Comparison of ENCODE assay signal across 15 cellular contexts in the genomic region with DNA sequence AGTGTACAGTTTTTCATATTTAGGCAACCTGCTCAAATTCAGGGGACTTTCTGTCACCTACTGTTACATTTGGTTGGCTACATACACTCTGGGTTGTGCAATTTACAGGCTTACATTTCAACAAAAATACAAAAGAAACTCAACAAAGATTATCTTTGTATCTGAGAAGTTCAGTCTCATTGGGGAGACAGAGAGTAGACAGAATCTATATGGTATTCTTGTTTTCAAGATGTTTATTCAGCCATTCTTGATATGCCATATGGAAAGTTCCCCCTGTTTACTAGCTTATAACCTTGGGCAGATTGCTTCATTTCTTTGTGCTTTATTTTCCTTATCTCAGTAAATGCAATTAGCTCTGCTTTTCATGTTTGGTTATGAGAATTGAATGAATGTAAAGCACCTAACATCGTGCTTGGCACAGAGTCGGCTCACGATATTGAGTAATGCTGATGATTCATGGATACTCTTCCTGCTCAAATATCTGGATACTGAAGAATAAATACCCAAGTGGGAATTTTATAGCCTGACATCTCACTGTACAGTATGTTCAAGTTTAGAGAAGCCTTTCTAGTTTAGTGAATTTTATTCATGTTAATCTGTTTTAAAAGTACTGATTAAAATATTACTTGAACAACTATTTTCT.
DNase-seq lines count a peak whose midpoint lies in the region; ATAC-seq and TF ChIP-seq lines count a peak whose summit lies in the region.
"Had no signal": no experiment of that assay in that cellular context is flagged by ENCODE, and none has a peak within 500 bp of the region (broad histone marks: within the 10 kb centered on the region; RNA-seq: fewer than 3 reads in every experiment).

No MANE protein-coding gene starts in this region.

- DNase-seq in GM04504 (ENCODE audit: low read depth) (peak; percentile 35), SK-N-SH (peak; percentile 10), fibroblast of mammary gland (ENCODE audit: low read depth) (peak; percentile 84), neuronal stem cell (ENCODE audit: low spot score) (no peak)
- no peak for DNase-seq in natural killer cell treated with Interleukin-12 subunit alpha and Interleukin-12 subunit beta and Interleukin-15 and Interleukin-18, amount 100 ng/mL, for 72 hours (ENCODE audit: low spot score)
- DNase-seq: activated CD8-positive, alpha-beta T cell treated with anti-CD3 and anti-CD28 coated beads, Interleukin-2, amount 10 ng/mL, durations not matched to agents 7 days and 5 days; activated effector memory CD4-positive, alpha-beta T cell treated with Interleukin-2 at 50 U/mL for 16 hours; MV-4-11; natural killer cell; stimulated activated naive CD4-positive, alpha-beta T cell had no signal

- no peak overlapping the region for H3K23ac ChIP-seq in neuronal stem cell (ENCODE audit: low read depth, low read length, poor library complexity)

- no peak overlapping the region for H4K8ac ChIP-seq in neuronal stem cell (ENCODE audit: low read depth, low read length)

- H3K9me3 ChIP-seq in SK-N-SH: no peaks in the 10 kb centered on the region
- H3K9me3 ChIP-seq in skeletal muscle satellite cell (replicated peaks; ENCODE audit: low read length): no peaks in the 10 kb centered on the region
- peaks cover 0 to 15% of the 10 kb centered on the region in 2 donors for H3K9me3 ChIP-seq in neuronal stem cell (replicated peaks in 1 of 2; ENCODE audit: control insufficient read depth in 2 of 2, insufficient read depth in 1 of 2, low read depth in 1 of 2, low read length in 2 of 2)

- H2AK5ac ChIP-seq in neuronal stem cell (ENCODE audit: low read depth, low read length): no peak overlapping the region

- H3K36me3 ChIP-seq in SK-N-SH (replicated peaks in 1 of 2; ENCODE audit: control insufficient read depth in 1 of 2, insufficient read depth in 2 of 2, low read length in 1 of 2) (peaks cover 38 to 59% of the 10 kb centered on the region in 2 experiments), skeletal muscle satellite cell (ENCODE audit: insufficient read depth, low read length) (peaks cover 2% of the 10 kb centered on the region), neuronal stem cell (replicated peaks in 1 of 2; ENCODE audit: control insufficient read depth in 2 of 2, insufficient read depth in 2 of 2, low read length in 2 of 2) (peaks cover 0 to 75% of the 10 kb centered on the region in 2 donors)

- H3K27me3 Mint-ChIP-seq in natural killer cell treated with Interleukin-12 subunit alpha and Interleukin-12 subunit beta and Interleukin-15 and Interleukin-18, amount 100 ng/mL, for 72 hours: no peaks in the 10 kb centered on the region
- H3K27me3 Mint-ChIP-seq: brain had no signal

- no peak overlapping the region for H3K4ac ChIP-seq in neuronal stem cell (ENCODE audit: low read length)

- no peaks in the 10 kb centered on the region for H3K79me2 ChIP-seq in SK-N-SH (ENCODE audit: insufficient read depth)

- no peak overlapping the region for H3K27ac Mint-ChIP-seq in natural killer cell treated with Interleukin-12 subunit alpha and Interleukin-12 subunit beta and Interleukin-15 and Interleukin-18, amount 100 ng/mL, for 72 hours
- H3K27ac Mint-ChIP-seq: activated CD8-positive, alpha-beta T cell treated with anti-CD3 and anti-CD28 coated beads, Interleukin-2, amount 10 ng/mL, durations not matched to agents 7 days and 5 days; brain; natural killer cell had no signal

- no peak for ATAC-seq in natural killer cell treated with Interleukin-12 subunit alpha and Interleukin-12 subunit beta and Interleukin-15 and Interleukin-18, amount 100 ng/mL, for 72 hours
- ATAC-seq in HG02642 (IDR thresholded peaks at IDR 0.05; ENCODE audit: poor library complexity, unreplicated experiment): no peak
- ATAC-seq: activated CD8-positive, alpha-beta T cell treated with anti-CD3 and anti-CD28 coated beads, Interleukin-2, amount 10 ng/mL, durations not matched to agents 7 days and 5 days; natural killer cell; sciatic nerve had no signal

- H3K4me3 ChIP-seq in SK-N-SH (ENCODE audit: low read depth in 2 of 2, low read length in 1 of 2) (no peak overlapping the region), fibroblast of mammary gland (ENCODE audit: control insufficient read depth, low read depth, low read length) (no peak overlapping the region), skeletal muscle satellite cell (ENCODE audit: low read length) (no peak overlapping the region), neuronal stem cell (ENCODE audit: low read length in 2 of 2) (no peak overlapping the region)
- H3K4me3 ChIP-seq: SK-N-MC had no signal

- WGBS in SK-N-SH (ENCODE audit: low lambda C conversion rate): 5% methylated on average over 3 of the region's 3 CpGs
- no CpG with 5 or more reads among the region's 3 CpGs for WGBS in neuronal stem cell (ENCODE audit: extremely low coverage in 2 of 2, insufficient read length in 2 of 2, insufficient replicate concordance in 1 of 2), 2 donors

- no peaks in the 10 kb centered on the region for H3K36me3 Mint-ChIP-seq in natural killer cell treated with Interleukin-12 subunit alpha and Interleukin-12 subunit beta and Interleukin-15 and Interleukin-18, amount 100 ng/mL, for 72 hours
- H3K36me3 Mint-ChIP-seq: natural killer cell had no signal

- no peaks in the 10 kb centered on the region for H3K4me1 Mint-ChIP-seq in natural killer cell treated with Interleukin-12 subunit alpha and Interleukin-12 subunit beta and Interleukin-15 and Interleukin-18, amount 100 ng/mL, for 72 hours (ENCODE audit: low read depth in 2 of 2)
- H3K4me1 Mint-ChIP-seq: brain, natural killer cell had no signal

- no peak overlapping the region for H2BK12ac ChIP-seq in neuronal stem cell (ENCODE audit: low read length)

- H3K79me1 ChIP-seq in neuronal stem cell (ENCODE audit: low read depth, low read length): no peaks in the 10 kb centered on the region

- no peak for TF ChIP-seq RAD21 in SK-N-SH (IDR thresholded peaks at IDR 0.05; ENCODE audit: low read length)

- H3K9ac ChIP-seq in SK-N-SH (no peak overlapping the region), skeletal muscle satellite cell (ENCODE audit: low read depth, low read length) (no peak overlapping the region), neuronal stem cell (ENCODE audit: low read depth, low read length, poor library complexity) (no peak overlapping the region)

- no peak overlapping the region for H3K18ac ChIP-seq in neuronal stem cell (ENCODE audit: low read length)

- H2AFZ ChIP-seq in SK-N-SH (ENCODE audit: low read depth) (no peak overlapping the region), neuronal stem cell (ENCODE audit: low read length) (no peak overlapping the region)

- no peak overlapping the region for H3K4me3 Mint-ChIP-seq in natural killer cell treated with Interleukin-12 subunit alpha and Interleukin-12 subunit beta and Interleukin-15 and Interleukin-18, amount 100 ng/mL, for 72 hours
- H3K4me3 Mint-ChIP-seq: activated CD8-positive, alpha-beta T cell treated with anti-CD3 and anti-CD28 coated beads, Interleukin-2, amount 10 ng/mL, durations not matched to agents 7 days and 5 days; brain; natural killer cell had no signal

- peak overlapping the region in 1 of 2 experiments; percentile 23; a peak in 2 of 4 replicates for H3K27ac ChIP-seq in SK-N-SH (ENCODE audit: low read depth in 2 of 2, low read length in 1 of 2)
- no peak overlapping the region for H3K27ac ChIP-seq in neuronal stem cell (replicated peaks; ENCODE audit: low read length)
- H3K27ac ChIP-seq: SK-N-MC had no signal

- no peak overlapping the region for H3K14ac ChIP-seq in neuronal stem cell (ENCODE audit: low read length)

- H2BK15ac ChIP-seq in neuronal stem cell (ENCODE audit: low read length): no peak overlapping the region

- 0 out of 4 replicates have a peak, but pooled peaks of 1 of the 2 experiments have one; percentile 13 for TF ChIP-seq EP300 in SK-N-SH (IDR thresholded peaks at IDR 0.05; ENCODE audit: borderline replicate concordance in 1 of 2, low read depth in 1 of 2, low read length in 1 of 2)

- H2BK5ac ChIP-seq in neuronal stem cell (ENCODE audit: low read length): no peak overlapping the region

- TF ChIP-seq CTCF in SK-N-SH (IDR thresholded peaks at IDR 0.05): no peak
- TF ChIP-seq CTCF in fibroblast of mammary gland (conservative IDR thresholded peaks at IDR 0.05; ENCODE audit: control insufficient read depth, insufficient read depth, low read depth, low read length): no peak

- CTCF ChIA-PET in SK-N-SH (lab: Yijun Ruan, JAX): no interaction called here

- POLR2A ChIA-PET in SK-N-SH (lab: Yijun Ruan, JAX): no interaction called here

- H3K4me2 ChIP-seq in SK-N-SH: 0 out of 2 replicates have a peak overlapping the region, but pooled peaks have one; percentile 1
- peak overlapping the region; percentile 52 for H3K4me2 ChIP-seq in skeletal muscle satellite cell (ENCODE audit: low read length)
- H3K4me2 ChIP-seq in neuronal stem cell (ENCODE audit: insufficient read depth, low read length, poor library complexity, severe bottlenecking): no peak overlapping the region

- H2BK120ac ChIP-seq in neuronal stem cell (ENCODE audit: low read depth, low read length): no peak overlapping the region

- H4K91ac ChIP-seq in neuronal stem cell (ENCODE audit: low read depth, low read length, poor library complexity): no peak overlapping the region

- H3F3A ChIP-seq in SK-N-SH (replicated peaks; ENCODE audit: insufficient read depth): peaks cover 21% of the 10 kb centered on the region

- no peaks in the 10 kb centered on the region for H3K9me3 Mint-ChIP-seq in natural killer cell treated with Interleukin-12 subunit alpha and Interleukin-12 subunit beta and Interleukin-15 and Interleukin-18, amount 100 ng/mL, for 72 hours
- H3K9me3 Mint-ChIP-seq: brain, natural killer cell had no signal

- no peaks in the 10 kb centered on the region for H3K9me2 ChIP-seq in SK-N-SH

- H3K27me3 ChIP-seq in SK-N-SH (ENCODE audit: insufficient read depth) (no peaks in the 10 kb centered on the region), skeletal muscle satellite cell (ENCODE audit: control insufficient read depth, insufficient read depth, low read length) (no peaks in the 10 kb centered on the region), neuronal stem cell (ENCODE audit: control insufficient read depth in 3 of 3, insufficient read depth in 3 of 3, low read depth in 1 of 3, low read length in 3 of 3) (no peaks in the 10 kb centered on the region)

- no peaks in the 10 kb centered on the region for H4K20me1 ChIP-seq in SK-N-SH (ENCODE audit: insufficient read depth)

- H3K4me1 ChIP-seq in SK-N-SH (ENCODE audit: control insufficient read depth in 1 of 2, insufficient read depth in 2 of 2, low read depth in 1 of 2, low read length in 1 of 2) (peaks cover 0 to 4% of the 10 kb centered on the region in 2 experiments; a peak in 2 of 4 replicates), skeletal muscle satellite cell (ENCODE audit: control insufficient read depth, insufficient read depth, low read length) (peaks cover 11% of the 10 kb centered on the region), neuronal stem cell (ENCODE audit: control insufficient read depth in 2 of 2, insufficient read depth in 1 of 2, low read depth in 1 of 2, low read length in 2 of 2) (no peaks in the 10 kb centered on the region)

TF ChIP-seq in SK-N-SH, 30 proteins besides CTCF, POLR2A, EP300 and RAD21 (continues in another document):
- no peak for TF ChIP-seq EZH2phosphoT487 (IDR thresholded peaks at IDR 0.05; ENCODE audit: borderline replicate concordance, low read depth)
- peak; percentile 75 for TF ChIP-seq FOSL2 (IDR thresholded peaks at IDR 0.05; ENCODE audit: borderline replicate concordance, low read depth)

Comparison
In these comparisons a context has a peak if more than half of its experiments do, and no peak if none do; other contexts are left out.
1. DNase-seq: peak in GM04504 (single experiment), SK-N-SH (single experiment) and fibroblast of mammary gland (single experiment); none in natural killer cell treated with Interleukin-12 subunit alpha and Interleukin-12 subunit beta and Interleukin-15 and Interleukin-18, amount 100 ng/mL, for 72 hours (single experiment) and neuronal stem cell (single experiment).